36 cellular contexts compared by ENCODE assay signal in genomic region chr2:236617221-236617737, GRCh38.
"Had no signal": no experiment of that assay in that cellular context is flagged by ENCODE, and none has a peak within 500 bp of the region (broad histone marks: within the 10 kb centered on the region; RNA-seq: fewer than 3 reads in every experiment).

No MANE protein-coding gene starts in this region.

- H3K27ac ChIP-seq: adrenal gland, ascending aorta, cardiac muscle cell, VCaP had no signal

- H3K4me1 ChIP-seq: adrenal gland, ascending aorta had no signal

- H3K4me3 Mint-ChIP-seq: activated B cell treated with CpG ODN at 0.5 μM for 24 hours; activated CD4-positive, alpha-beta memory T cell treated with anti-CD3 and anti-CD28 coated beads for 36 hours; activated CD4-positive, alpha-beta T cell treated with anti-CD3 and anti-CD28 coated beads, Interleukin-2, amount 10 ng/mL, durations not matched to agents 24 days and 14 days; activated CD8-positive, alpha-beta T cell treated with anti-CD3 and anti-CD28 coated beads for 36 hours; activated naive CD4-positive, alpha-beta T cell treated with anti-CD3 and anti-CD28 coated beads for 36 hours; activated naive CD8-positive, alpha-beta T cell treated with anti-CD3 and anti-CD28 coated beads for 36 hours; activated T-cell treated with anti-CD3 and anti-CD28 coated beads, Interleukin-2, amount 50 U/mL, for 4 hours; activated T-cell treated with anti-CD3 and anti-CD28 coated beads, Interleukin-2, amount 50 U/mL, for 72 hours; activated T-helper 1 cell treated with anti-CD3 and anti-CD28 coated beads, Interleukin-12 subunit alpha, Interleukin-12 subunit beta, Interleukin-2, Interleukin-4 antibody, amounts not matched to agents 30 ng/mL and 10 ng/mL and 1 ng/mL, durations not matched to agents 14 hours and 24 hours and 36 hours; activated T-helper 17 cell treated with anti-CD3 and anti-CD28 coated beads, Interleukin-2, amount 50 U/mL, for 72 hours; brain; central memory CD8-positive, alpha-beta T cell; T-helper 1 cell treated with Interleukin-12 subunit alpha and Interleukin-12 subunit beta and Interleukin-4 antibody, amounts not matched to agents 30 μg/mL and 1 μg/mL, for 36 hours; T-helper 2 cell treated with Interferon-gamma antibody and Interleukin-4, amounts not matched to agents 5 μg/mL and 100 μg/mL, for 36 hours had no signal

- H3K27me3 ChIP-seq: adrenal gland, ascending aorta had no signal

- H3K4me1 Mint-ChIP-seq: activated B cell treated with CpG ODN at 0.5 μM for 24 hours; activated T-helper 17 cell treated with anti-CD3 and anti-CD28 coated beads, Interleukin-2, amount 50 U/mL, for 72 hours had no signal

- H3K4me3 ChIP-seq: adrenal gland, ascending aorta, cardiac muscle cell had no signal

- ATAC-seq: activated CD8-positive, alpha-beta T cell treated with anti-CD3 and anti-CD28 coated beads for 36 hours; activated naive CD4-positive, alpha-beta T cell treated with anti-CD3 and anti-CD28 coated beads, Interleukin-2, amount 50 U/mL, for 72 hours; activated T-cell treated with anti-CD3 and anti-CD28 coated beads, Interleukin-2, amount 50 U/mL, for 4 hours; activated T-cell treated with anti-CD3 and anti-CD28 coated beads, Interleukin-2, amount 50 U/mL, for 72 hours; activated T-helper 17 cell treated with anti-CD3 and anti-CD28 coated beads, Interleukin-2, amount 50 U/mL, for 72 hours had no signal

- H3K27ac Mint-ChIP-seq: activated B cell treated with CpG ODN at 0.5 μM for 24 hours; activated CD4-positive, alpha-beta memory T cell treated with anti-CD3 and anti-CD28 coated beads for 36 hours; activated CD4-positive, alpha-beta T cell treated with anti-CD3 and anti-CD28 coated beads, Interleukin-2, amount 10 ng/mL, durations not matched to agents 24 days and 14 days; activated CD8-positive, alpha-beta T cell treated with anti-CD3 and anti-CD28 coated beads for 36 hours; activated naive CD4-positive, alpha-beta T cell treated with anti-CD3 and anti-CD28 coated beads for 36 hours; activated naive CD4-positive, alpha-beta T cell treated with anti-CD3 and anti-CD28 coated beads, Interleukin-2, amount 50 U/mL, for 72 hours; activated naive CD8-positive, alpha-beta T cell treated with anti-CD3 and anti-CD28 coated beads for 36 hours; activated T-cell treated with anti-CD3 and anti-CD28 coated beads, Interleukin-2, amount 50 U/mL, for 72 hours; activated T-helper 1 cell treated with anti-CD3 and anti-CD28 coated beads, Interleukin-12 subunit alpha, Interleukin-12 subunit beta, Interleukin-2, Interleukin-4 antibody, amounts not matched to agents 30 ng/mL and 10 ng/mL and 1 ng/mL, durations not matched to agents 14 hours and 24 hours and 36 hours; activated T-helper 17 cell treated with anti-CD3 and anti-CD28 coated beads, Interleukin-2, amount 50 U/mL, for 72 hours; T-helper 1 cell treated with Interleukin-12 subunit alpha and Interleukin-12 subunit beta and Interleukin-4 antibody, amounts not matched to agents 30 μg/mL and 1 μg/mL, for 36 hours; T-helper 2 cell treated with Interferon-gamma antibody and Interleukin-4, amounts not matched to agents 5 μg/mL and 100 μg/mL, for 36 hours had no signal

- H3K36me3 ChIP-seq: adrenal gland, ascending aorta, cardiac muscle cell had no signal

- H3K9me3 ChIP-seq: adrenal gland, ascending aorta had no signal

- H3K9me3 Mint-ChIP-seq: activated B cell treated with CpG ODN at 0.5 μM for 24 hours; activated CD4-positive, alpha-beta memory T cell treated with anti-CD3 and anti-CD28 coated beads for 36 hours; activated CD4-positive, alpha-beta T cell treated with anti-CD3 and anti-CD28 coated beads, Interleukin-2, amount 10 ng/mL, durations not matched to agents 24 days and 14 days; activated CD8-positive, alpha-beta T cell treated with anti-CD3 and anti-CD28 coated beads for 36 hours; activated naive CD4-positive, alpha-beta T cell treated with anti-CD3 and anti-CD28 coated beads for 36 hours; activated naive CD4-positive, alpha-beta T cell treated with anti-CD3 and anti-CD28 coated beads, Interleukin-2, amount 50 U/mL, for 72 hours; activated naive CD8-positive, alpha-beta T cell treated with anti-CD3 and anti-CD28 coated beads for 36 hours; activated T-cell treated with anti-CD3 and anti-CD28 coated beads, Interleukin-2, amount 50 U/mL, for 4 hours; activated T-cell treated with anti-CD3 and anti-CD28 coated beads, Interleukin-2, amount 50 U/mL, for 72 hours; activated T-helper 1 cell treated with anti-CD3 and anti-CD28 coated beads, Interleukin-12 subunit alpha, Interleukin-12 subunit beta, Interleukin-2, Interleukin-4 antibody, amounts not matched to agents 30 ng/mL and 10 ng/mL and 1 ng/mL, durations not matched to agents 14 hours and 24 hours and 36 hours; activated T-helper 17 cell treated with anti-CD3 and anti-CD28 coated beads, Interleukin-2, amount 50 U/mL, for 72 hours; central memory CD8-positive, alpha-beta T cell; T-helper 1 cell treated with Interleukin-12 subunit alpha and Interleukin-12 subunit beta and Interleukin-4 antibody, amounts not matched to agents 30 μg/mL and 1 μg/mL, for 36 hours; T-helper 2 cell treated with Interferon-gamma antibody and Interleukin-4, amounts not matched to agents 5 μg/mL and 100 μg/mL, for 36 hours had no signal

- H3K36me3 Mint-ChIP-seq: activated CD4-positive, alpha-beta memory T cell treated with anti-CD3 and anti-CD28 coated beads for 36 hours; activated naive CD4-positive, alpha-beta T cell treated with anti-CD3 and anti-CD28 coated beads, Interleukin-2, amount 50 U/mL, for 72 hours; activated naive CD8-positive, alpha-beta T cell treated with anti-CD3 and anti-CD28 coated beads for 36 hours; brain had no signal

- H3K27me3 Mint-ChIP-seq: activated CD4-positive, alpha-beta T cell treated with anti-CD3 and anti-CD28 coated beads, Interleukin-2, amount 10 ng/mL, durations not matched to agents 24 days and 14 days; activated CD8-positive, alpha-beta T cell treated with anti-CD3 and anti-CD28 coated beads for 36 hours; activated naive CD8-positive, alpha-beta T cell treated with anti-CD3 and anti-CD28 coated beads for 36 hours had no signal

- DNase-seq: activated B cell treated with CpG ODN at 0.5 μM for 24 hours; activated CD4-positive, alpha-beta memory T cell treated with anti-CD3 and anti-CD28 coated beads for 36 hours; activated CD4-positive, alpha-beta T cell treated with anti-CD3 and anti-CD28 coated beads for 4 hours; activated CD4-positive, alpha-beta T cell treated with anti-CD3 and anti-CD28 coated beads, Interleukin-2, amount 10 ng/mL, durations not matched to agents 24 days and 14 days; activated CD4-positive, alpha-beta T cell treated with anti-CD3 and anti-CD28 coated beads, Interleukin-2, amount 50 U/mL, for 1 hour; activated CD4-positive, alpha-beta T cell treated with anti-CD3 and anti-CD28 coated beads, Interleukin-2, amount 50 U/mL, for 4 hours; activated CD4-positive, CD25-positive, alpha-beta regulatory T cell treated with anti-CD3 and anti-CD28 coated beads, Interleukin-2, amount 50 U/mL, for 72 hours; activated CD8-positive, alpha-beta memory T cell treated with anti-CD3 and anti-CD28 coated beads, Interleukin-2, amount 50 U/mL, for 4 hours; activated CD8-positive, alpha-beta T cell treated with anti-CD3 and anti-CD28 coated beads for 36 hours; activated effector memory CD4-positive, alpha-beta T cell treated with anti-CD3 and anti-CD28 coated beads, Interleukin-2, amount 50 U/mL, for 16 hours; activated gamma-delta T cell treated with Interleukin-2 at 50 U/mL for 16 hours; activated naive CD4-positive, alpha-beta T cell; activated naive CD4-positive, alpha-beta T cell treated with anti-CD3 and anti-CD28 coated beads for 36 hours; activated naive CD4-positive, alpha-beta T cell treated with anti-CD3 and anti-CD28 coated beads, Interleukin-2, amount 50 U/mL, for 16 hours; activated naive CD8-positive, alpha-beta T cell treated with anti-CD3 and anti-CD28 coated beads for 36 hours; activated T-cell treated with anti-CD3 and anti-CD28 coated beads for 4 hours; activated T-cell treated with anti-CD3 and anti-CD28 coated beads, Interleukin-2, amount 50 U/mL, for 1 hour; activated T-cell treated with anti-CD3 and anti-CD28 coated beads, Interleukin-2, amount 50 U/mL, for 4 hours; activated T-cell treated with anti-CD3 and anti-CD28 coated beads, Interleukin-2, amount 50 U/mL, for 72 hours; adrenal gland; amygdala; anterior cingulate cortex; caudate nucleus; cerebellar nuclear complex; T-helper 2 cell; T-helper 9 cell had no signal
